ENCODE assay signal across 23 cellular contexts in genomic region chr15:55164284-55164683, GRCh38. TPM values are rescaled to one million over a fixed set of nuclear protein-coding genes. Genes with fewer than 3 reads are reported as not detected.
A peak's percentile ranks its signal among the peaks of the same experiment; 100 is the strongest.
DNase-seq lines count a peak whose midpoint lies in the region; ATAC-seq, FAIRE-seq and TF ChIP-seq lines count a peak whose summit lies in the region.
"Had no signal": no experiment of that assay in that cellular context is flagged by ENCODE, and none has a peak within 500 bp of the region (broad histone marks: within the 10 kb centered on the region; RNA-seq: fewer than 3 reads in every experiment).

No MANE protein-coding gene starts in this region.

- TF ChIP-seq POLR2A in K562 (conservative IDR thresholded peaks at IDR 0.05) = no peak
- no peak for TF ChIP-seq POLR2A in thyroid gland (IDR thresholded peaks at IDR 0.05)

- in situ Hi-C loops in K562 (cut with MboI) = no loop called here

- FAIRE-seq in K562 (lab: Jason Lieb, UNC) = no peak
- FAIRE-seq: D721Med, GM12878, GM12892, GM18507 had no signal

- H3K4me1 ChIP-seq in K562 (replicated peaks in 1 of 2; ENCODE audit: control insufficient read depth in 2 of 2, insufficient read depth in 2 of 2, low read length in 2 of 2) = no peaks in the 10 kb centered on the region
- no peaks in the 10 kb centered on the region for H3K4me1 ChIP-seq in thyroid gland
- H3K4me1 ChIP-seq: A549; BLaER1 treated with 17β-estradiol and CSF1 and Interleukin-3, amounts not matched to agents 10 nM and 100 nM; Caco-2 had no signal

- H3K36me3 ChIP-seq in K562 (ENCODE audit: control insufficient read depth, insufficient read depth, low read length) (no peaks in the 10 kb centered on the region), thyroid gland (no peaks in the 10 kb centered on the region)
- H3K36me3 ChIP-seq: BLaER1 treated with 17β-estradiol and CSF1 and Interleukin-3, amounts not matched to agents 10 nM and 100 nM had no signal

- no peak overlapping the region for H3K27ac ChIP-seq in K562 (ENCODE audit: extremely low read depth, low read depth, low read length)
- no peak overlapping the region for H3K27ac ChIP-seq in thyroid gland
- H3K27ac ChIP-seq: 22Rv1; A549; BLaER1 treated with 17β-estradiol and CSF1 and Interleukin-3, amounts not matched to agents 10 nM and 100 nM; C4-2B had no signal

- TF ChIP-seq CTCF in K562 (IDR thresholded peaks at IDR 0.05 in 2 of 3, conservative IDR thresholded peaks at IDR 0.05 in 1 of 3; ENCODE audit: insufficient read depth in 2 of 3, low read depth in 1 of 3, low read length in 3 of 3) (no peak), thyroid gland (IDR thresholded peaks at IDR 0.05) (no peak)

- intact Hi-C loops in K562 (cut with micrococcal nuclease) = loop anchor here (10.0 kb wide), 1 partner anchor 129 kb away; no protein-coding TSS in a partner anchor
- intact Hi-C loops in thyroid gland (cut with DNase I) = no loop called here

- H3K9me3 ChIP-seq in K562 (replicated peaks; ENCODE audit: control insufficient read depth, insufficient read depth, low read depth, low read length) (no peaks in the 10 kb centered on the region), thyroid gland (no peaks in the 10 kb centered on the region)
- H3K9me3 ChIP-seq: A549; BLaER1 treated with 17β-estradiol and CSF1 and Interleukin-3, amounts not matched to agents 10 nM and 100 nM; Caco-2 had no signal

- no peak overlapping the region for H2AFZ ChIP-seq in K562 (ENCODE audit: low read depth, low read length)

- TF ChIP-seq RAD21 in K562 (CRISPR knock-in tag; conservative IDR thresholded peaks at IDR 0.05 in 1 of 2, IDR thresholded peaks at IDR 0.05 in 1 of 2) = no peak

- no peaks in the 10 kb centered on the region for H3K79me2 ChIP-seq in K562 (ENCODE audit: control insufficient read depth, insufficient read depth, low read length)

- 16% methylated on average over 4 of the region's 4 CpGs for WGBS in K562 (ENCODE audit: insufficient coverage, low coverage, missing lambda C conversion rate)
- WGBS in thyroid gland, 2 donors = 71 to 74% methylated on average over 4 of the region's 4 CpGs

- H3K4me3 ChIP-seq in K562 = no peak overlapping the region
- H3K4me3 ChIP-seq in thyroid gland (replicated peaks in 1 of 3) = no peak overlapping the region
- H3K4me3 ChIP-seq: A549; BLaER1 treated with 17β-estradiol and CSF1 and Interleukin-3, amounts not matched to agents 10 nM and 100 nM; GM12878 had no signal

- no peak for TF ChIP-seq EP300 in K562 (IDR thresholded peaks at IDR 0.05; ENCODE audit: low read length)

- H3K27me3 ChIP-seq in K562 (ENCODE audit: control insufficient read depth in 2 of 2, insufficient read depth in 2 of 2, low read length in 2 of 2) = no peaks in the 10 kb centered on the region; a peak in 1 of 5 replicates
- H3K27me3 ChIP-seq in thyroid gland = no peaks in the 10 kb centered on the region
- H3K27me3 ChIP-seq: BLaER1 treated with 17β-estradiol and CSF1 and Interleukin-3, amounts not matched to agents 10 nM and 100 nM had no signal

- no peaks in the 10 kb centered on the region for H3K9me1 ChIP-seq in K562 (ENCODE audit: control insufficient read depth, insufficient read depth, low read length)

- BruUV-seq in K562 (replicated peaks; lab: Mats Ljungman, UMichigan) = no TSS peak

- no peaks in the 10 kb centered on the region for H4K20me1 ChIP-seq in K562 (replicated peaks; ENCODE audit: control insufficient read depth, insufficient read depth, low read length)
- H4K20me1 ChIP-seq: BLaER1 treated with 17β-estradiol and CSF1 and Interleukin-3, amounts not matched to agents 10 nM and 100 nM had no signal

- no peak overlapping the region for H3K4me2 ChIP-seq in K562 (ENCODE audit: insufficient read depth, low read length)
- H3K4me2 ChIP-seq: A549; BLaER1 treated with 17β-estradiol and CSF1 and Interleukin-3, amounts not matched to agents 10 nM and 100 nM had no signal

- CTCF ChIA-PET in K562 (lab: Yijun Ruan, JAX; ENCODE audit: low intra/inter-chr PET ratio) = no interaction called here

- DNase-seq in EH (ENCODE audit: low read depth) (peak; percentile 3), K562 (ENCODE audit: extremely low read depth in 1 of 4, low spot score in 3 of 4) (no peak), kidney tubule cell (ENCODE audit: low spot score) (peak; percentile 5), thyroid gland (peak; percentile 5 to 33), cortex of kidney (lab: John Stamatoyannopoulos, UW) (no peak), NCI-H2029 treated with DMSO at 0.1 percent for 48 hours (lab: John Stamatoyannopoulos, UW) (no peak), NCI-H1436 (lab: John Stamatoyannopoulos, UW) (no peak)
- DNase-seq: AML-193; Caco-2; Calu3; CD4-positive, alpha-beta T cell; CD8-positive, alpha-beta T cell; DMS79 treated with DMSO at 0.1 percent for 48 hours; EL; GDM1 had no signal

- no peak for ATAC-seq in K562
- ATAC-seq: A549; CD8-positive, alpha-beta T cell; GM12878 had no signal

- POLR2A ChIA-PET in K562 (lab: Yijun Ruan, JAX) = interaction anchor here (1.7 kb wide), 1 partner anchor 10 kb away, joined by 5 read pairs; no protein-coding TSS in a partner anchor

- H3K9ac ChIP-seq in K562 (ENCODE audit: insufficient read depth in 1 of 2, low read depth in 2 of 2, low read length in 2 of 2) = no peak overlapping the region
- H3K9ac ChIP-seq: BLaER1 treated with 17β-estradiol and CSF1 and Interleukin-3, amounts not matched to agents 10 nM and 100 nM had no signal

TF ChIP-seq in K562, 482 proteins besides CTCF, POLR2A, EP300 and RAD21:
- no peak for TF ChIP-seq KLF6 (CRISPR knock-in tag; IDR thresholded peaks at IDR 0.05; ENCODE audit: borderline replicate concordance)
- peak; percentile 80 for TF ChIP-seq NFIC (IDR thresholded peaks at IDR 0.05)

RNA-seq across cellular contexts. Expression of gene RSL24D1, which starts 32.5 kb away (rescaled TPM):
- total RNA-seq in K562 (2011; cell fraction: chromatin; rRNA removed; ENCODE audit: low replicate concordance) = 26.5 and 73.3 TPM in 2 replicates
- 25.2 and 27.1 TPM in 2 replicates for total RNA-seq in K562 (2011; cell fraction: nucleolus; rRNA removed)
- total RNA-seq in K562 (2011; cell fraction: nucleoplasm; rRNA removed) = 54.3 and 90.4 TPM in 2 replicates
- total RNA-seq in K562 (2014; rRNA removed) (121 and 134 TPM in 2 replicates), K562 (2014; rRNA removed; fragmentation: Illumina TruSeq; extraction: Trizol) (260 and 317 TPM in 2 replicates), K562 (2015; rRNA removed; fragmentation: Illumina TruSeq; extraction: Trizol) (121 and 133 TPM in 2 replicates), K562 (2021) (175 TPM in 2 replicates), thyroid gland (100 to 1,000 TPM in 1 of 4 donors, 10 to 100 TPM in 3; 42.4 to 127 (median 70.3) TPM)
- polyA plus RNA-seq in K562 (2011; rRNA removed) (184 and 226 TPM in 2 replicates), K562 (2014; fragmentation: Illumina TruSeq; extraction: Trizol) (158 and 163 TPM in 2 replicates), K562 (2014; fragmentation: Nextera tagmentation; extraction: Ambion mirVana) (100 to 1,000 TPM; 272 to 324 TPM), K562 (2014; rRNA removed) (194 and 223 TPM in 2 replicates)
- 16.4 and 66.5 TPM in 2 replicates for polyA plus RNA-seq in K562 (2011; cell fraction: cytosol; rRNA removed)
- polyA plus RNA-seq in K562 (2011; cell fraction: nucleus; rRNA removed) = 16.0 and 43.1 TPM in 2 replicates
- polyA plus RNA-seq in K562 (2012) = 148 and 281 TPM in 2 replicates
- 91.4 and 126 TPM in 2 replicates for polyA minus RNA-seq in K562 (2011; rRNA and poly(A)+ RNA removed)
- 36.3 and 46.4 TPM in 2 replicates for polyA minus RNA-seq in K562 (2011; cell fraction: cytosol; rRNA and poly(A)+ RNA removed)
- polyA minus RNA-seq in K562 (2011; cell fraction: nucleus; rRNA and poly(A)+ RNA removed) = 39.9 and 87.9 TPM in 2 replicates

Comparison
In these comparisons a context has a peak if more than half of its experiments do, and no peak if none do; other contexts are left out.
1. DNase-seq: peak in EH (single experiment), kidney tubule cell (single experiment) and thyroid gland (2 of 2); none in K562 (0 of 4), cortex of kidney (single experiment), NCI-H2029 treated with DMSO at 0.1 percent for 48 hours (single experiment) and NCI-H1436 (single experiment).